In the genomic region with DNA sequence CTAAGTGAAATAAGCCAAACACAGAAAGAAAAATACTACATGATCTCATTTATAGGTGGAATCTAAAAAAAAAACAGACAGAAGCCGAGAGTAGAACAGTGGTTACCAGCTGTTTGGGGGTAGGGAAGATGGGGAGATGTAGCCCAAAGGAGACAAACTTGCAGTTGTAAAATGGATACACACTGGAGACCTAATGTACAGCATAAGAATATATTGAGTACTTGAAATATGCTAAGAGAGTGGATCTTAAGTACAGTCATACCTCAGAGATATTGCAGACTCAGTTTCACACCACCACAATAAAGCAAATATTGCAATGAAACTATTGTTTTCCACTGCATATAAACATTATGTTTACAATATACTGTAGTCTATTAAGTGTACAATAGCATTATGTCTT, we compare ENCODE assay signal across 28 cellular contexts.
"Had no signal": no experiment of that assay in that cellular context is flagged by ENCODE, and none has a peak within 500 bp of the region (broad histone marks: within the 10 kb centered on the region; RNA-seq: fewer than 3 reads in every experiment).

No MANE protein-coding gene starts in this region.

- H3K27me3 Mint-ChIP-seq: memory B cell; naive thymus-derived CD4-positive, alpha-beta T cell had no signal

- H3K4me1 ChIP-seq: esophagus squamous epithelium, gastrocnemius medialis, heart right ventricle, left lung, lower lobe of right lung had no signal

- ATAC-seq: esophagus mucosa; gastrocnemius medialis; heart right ventricle; left cardiac atrium; left lung; left ventricle myocardium superior; lower lobe of right lung; naive thymus-derived CD4-positive, alpha-beta T cell had no signal

- H3K27me3 ChIP-seq: dorsolateral prefrontal cortex, esophagus squamous epithelium, gastrocnemius medialis, heart right ventricle, left lung had no signal

- H3K27ac ChIP-seq: coronary artery, dorsolateral prefrontal cortex, epithelial cell of prostate, esophagus squamous epithelium, gastrocnemius medialis, heart right ventricle, left lung, lower lobe of right lung had no signal

- FAIRE-seq: colon, endometrium, islet of Langerhans, keratinocyte had no signal

- H3K36me3 Mint-ChIP-seq: memory B cell; naive thymus-derived CD4-positive, alpha-beta T cell had no signal

- H3K9me3 ChIP-seq: gastrocnemius medialis had no signal

- H3K27ac Mint-ChIP-seq: memory B cell; naive thymus-derived CD4-positive, alpha-beta T cell had no signal

- H3K4me3 ChIP-seq: coronary artery, dorsolateral prefrontal cortex, esophagus squamous epithelium, gastrocnemius medialis, heart right ventricle, left lung, lower lobe of right lung had no signal

- H3K4me3 Mint-ChIP-seq: memory B cell; naive thymus-derived CD4-positive, alpha-beta T cell had no signal

- H3K36me3 ChIP-seq: esophagus squamous epithelium, gastrocnemius medialis, heart right ventricle, left lung, lower lobe of right lung had no signal

- H3K4me1 Mint-ChIP-seq: memory B cell; naive thymus-derived CD4-positive, alpha-beta T cell had no signal

- DNase-seq: dermis blood vessel endothelial cell; dorsolateral prefrontal cortex; effector CD4-positive, alpha-beta T cell; effector memory CD4-positive, alpha-beta T cell; erythroblast; esophagus squamous epithelium; foreskin fibroblast; foreskin melanocyte; gastrocnemius medialis; glutamatergic neuron; head of caudate nucleus; heart right ventricle; hippocampal formation; left cardiac atrium; left lung; left ventricle myocardium superior; lower lobe of right lung; mesendoderm; midbrain; naive thymus-derived CD4-positive, alpha-beta T cell had no signal
